Comparison of ENCODE assay signal across 1 cellular context in genomic region chr5:111859533-111860270, GRCh38.
TF ChIP-seq lines count a peak whose summit lies in the region.

No MANE protein-coding gene starts in this region.

TF ChIP-seq in HEK293, 187 proteins besides CTCF, POLR2A, EP300 and RAD21 (continued from another document and continues in another):
- TF ChIP-seq ZBTB11 (tag by site-specific recombination; conservative IDR thresholded peaks at IDR 0.05; ENCODE audit: low read depth) = no peak
- no peak for TF ChIP-seq ZNF555 (tag by site-specific recombination; conservative IDR thresholded peaks at IDR 0.05)
- no peak for TF ChIP-seq REPIN1 (tag by site-specific recombination; IDR thresholded peaks at IDR 0.05; ENCODE audit: low read depth)
- no peak for TF ChIP-seq ZNF350 (tag by site-specific recombination; IDR thresholded peaks at IDR 0.05)
- TF ChIP-seq ZNF311 (tag by site-specific recombination; IDR thresholded peaks at IDR 0.05; ENCODE audit: borderline replicate concordance) = no peak
- TF ChIP-seq, protein P1, sequence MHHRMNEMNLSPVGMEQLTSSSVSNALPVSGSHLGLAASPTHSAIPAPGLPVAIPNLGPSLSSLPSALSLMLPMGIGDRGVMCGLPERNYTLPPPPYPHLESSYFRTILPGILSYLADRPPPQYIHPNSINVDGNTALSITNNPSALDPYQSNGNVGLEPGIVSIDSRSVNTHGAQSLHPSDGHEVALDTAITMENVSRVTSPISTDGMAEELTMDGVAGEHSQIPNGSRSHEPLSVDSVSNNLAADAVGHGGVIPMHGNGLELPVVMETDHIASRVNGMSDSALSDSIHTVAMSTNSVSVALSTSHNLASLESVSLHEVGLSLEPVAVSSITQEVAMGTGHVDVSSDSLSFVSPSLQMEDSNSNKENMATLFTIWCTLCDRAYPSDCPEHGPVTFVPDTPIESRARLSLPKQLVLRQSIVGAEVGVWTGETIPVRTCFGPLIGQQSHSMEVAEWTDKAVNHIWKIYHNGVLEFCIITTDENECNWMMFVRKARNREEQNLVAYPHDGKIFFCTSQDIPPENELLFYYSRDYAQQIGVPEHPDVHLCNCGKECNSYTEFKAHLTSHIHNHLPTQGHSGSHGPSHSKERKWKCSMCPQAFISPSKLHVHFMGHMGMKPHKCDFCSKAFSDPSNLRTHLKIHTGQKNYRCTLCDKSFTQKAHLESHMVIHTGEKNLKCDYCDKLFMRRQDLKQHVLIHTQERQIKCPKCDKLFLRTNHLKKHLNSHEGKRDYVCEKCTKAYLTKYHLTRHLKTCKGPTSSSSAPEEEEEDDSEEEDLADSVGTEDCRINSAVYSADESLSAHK (tag by site-specific recombination; IDR thresholded peaks at IDR 0.05) = peak; percentile 65; the same call in 1 of the 2 replicates
- TF ChIP-seq ZNF138 (tag by site-specific recombination; IDR thresholded peaks at IDR 0.05; ENCODE audit: borderline replicate concordance) = no peak
- TF ChIP-seq ZBTB17 (tag by site-specific recombination; IDR thresholded peaks at IDR 0.05) = no peak
- TF ChIP-seq, protein P2, sequence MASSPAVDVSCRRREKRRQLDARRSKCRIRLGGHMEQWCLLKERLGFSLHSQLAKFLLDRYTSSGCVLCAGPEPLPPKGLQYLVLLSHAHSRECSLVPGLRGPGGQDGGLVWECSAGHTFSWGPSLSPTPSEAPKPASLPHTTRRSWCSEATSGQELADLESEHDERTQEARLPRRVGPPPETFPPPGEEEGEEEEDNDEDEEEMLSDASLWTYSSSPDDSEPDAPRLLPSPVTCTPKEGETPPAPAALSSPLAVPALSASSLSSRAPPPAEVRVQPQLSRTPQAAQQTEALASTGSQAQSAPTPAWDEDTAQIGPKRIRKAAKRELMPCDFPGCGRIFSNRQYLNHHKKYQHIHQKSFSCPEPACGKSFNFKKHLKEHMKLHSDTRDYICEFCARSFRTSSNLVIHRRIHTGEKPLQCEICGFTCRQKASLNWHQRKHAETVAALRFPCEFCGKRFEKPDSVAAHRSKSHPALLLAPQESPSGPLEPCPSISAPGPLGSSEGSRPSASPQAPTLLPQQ (tag by site-specific recombination; IDR thresholded peaks at IDR 0.05) = peak; percentile 51; the same call in 1 of the 2 replicates
- TF ChIP-seq REST (tag by site-specific recombination; IDR thresholded peaks at IDR 0.05) = no peak
- TF ChIP-seq ZNF513 (tag by site-specific recombination; IDR thresholded peaks at IDR 0.05) = no peak
- no peak for TF ChIP-seq ZNF639 (tag by site-specific recombination; IDR thresholded peaks at IDR 0.05)
- no peak for TF ChIP-seq HOXA7 (CRISPR knock-in tag; IDR thresholded peaks at IDR 0.05; ENCODE audit: borderline replicate concordance)
- TF ChIP-seq ZFP37 (tag by site-specific recombination; IDR thresholded peaks at IDR 0.05) = no peak
- TF ChIP-seq ZEB2 (tag by site-specific recombination; IDR thresholded peaks at IDR 0.05) = no peak
- no peak for TF ChIP-seq ZNF514 (tag by site-specific recombination; IDR thresholded peaks at IDR 0.05)
- TF ChIP-seq ZNF530 (tag by site-specific recombination; IDR thresholded peaks at IDR 0.05; ENCODE audit: low read depth) = no peak
- no peak for TF ChIP-seq ZNF175 (tag by site-specific recombination; IDR thresholded peaks at IDR 0.05)
- no peak for TF ChIP-seq BCL11A (tag by site-specific recombination; IDR thresholded peaks at IDR 0.05; ENCODE audit: low read depth)
- TF ChIP-seq, protein P3, sequence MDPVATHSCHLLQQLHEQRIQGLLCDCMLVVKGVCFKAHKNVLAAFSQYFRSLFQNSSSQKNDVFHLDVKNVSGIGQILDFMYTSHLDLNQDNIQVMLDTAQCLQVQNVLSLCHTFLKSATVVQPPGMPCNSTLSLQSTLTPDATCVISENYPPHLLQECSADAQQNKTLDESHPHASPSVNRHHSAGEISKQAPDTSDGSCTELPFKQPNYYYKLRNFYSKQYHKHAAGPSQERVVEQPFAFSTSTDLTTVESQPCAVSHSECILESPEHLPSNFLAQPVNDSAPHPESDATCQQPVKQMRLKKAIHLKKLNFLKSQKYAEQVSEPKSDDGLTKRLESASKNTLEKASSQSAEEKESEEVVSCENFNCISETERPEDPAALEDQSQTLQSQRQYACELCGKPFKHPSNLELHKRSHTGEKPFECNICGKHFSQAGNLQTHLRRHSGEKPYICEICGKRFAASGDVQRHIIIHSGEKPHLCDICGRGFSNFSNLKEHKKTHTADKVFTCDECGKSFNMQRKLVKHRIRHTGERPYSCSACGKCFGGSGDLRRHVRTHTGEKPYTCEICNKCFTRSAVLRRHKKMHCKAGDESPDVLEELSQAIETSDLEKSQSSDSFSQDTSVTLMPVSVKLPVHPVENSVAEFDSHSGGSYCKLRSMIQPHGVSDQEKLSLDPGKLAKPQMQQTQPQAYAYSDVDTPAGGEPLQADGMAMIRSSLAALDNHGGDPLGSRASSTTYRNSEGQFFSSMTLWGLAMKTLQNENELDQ (tag by site-specific recombination; IDR thresholded peaks at IDR 0.05; ENCODE audit: low read depth) = no peak
- TF ChIP-seq, protein P4, sequence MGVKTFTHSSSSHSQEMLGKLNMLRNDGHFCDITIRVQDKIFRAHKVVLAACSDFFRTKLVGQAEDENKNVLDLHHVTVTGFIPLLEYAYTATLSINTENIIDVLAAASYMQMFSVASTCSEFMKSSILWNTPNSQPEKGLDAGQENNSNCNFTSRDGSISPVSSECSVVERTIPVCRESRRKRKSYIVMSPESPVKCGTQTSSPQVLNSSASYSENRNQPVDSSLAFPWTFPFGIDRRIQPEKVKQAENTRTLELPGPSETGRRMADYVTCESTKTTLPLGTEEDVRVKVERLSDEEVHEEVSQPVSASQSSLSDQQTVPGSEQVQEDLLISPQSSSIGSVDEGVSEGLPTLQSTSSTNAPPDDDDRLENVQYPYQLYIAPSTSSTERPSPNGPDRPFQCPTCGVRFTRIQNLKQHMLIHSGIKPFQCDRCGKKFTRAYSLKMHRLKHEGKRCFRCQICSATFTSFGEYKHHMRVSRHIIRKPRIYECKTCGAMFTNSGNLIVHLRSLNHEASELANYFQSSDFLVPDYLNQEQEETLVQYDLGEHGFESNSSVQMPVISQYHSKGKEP (tag by site-specific recombination; IDR thresholded peaks at IDR 0.05) = no peak
- no peak for TF ChIP-seq ZSCAN23 (tag by site-specific recombination; IDR thresholded peaks at IDR 0.05)
- TF ChIP-seq, protein P5, sequence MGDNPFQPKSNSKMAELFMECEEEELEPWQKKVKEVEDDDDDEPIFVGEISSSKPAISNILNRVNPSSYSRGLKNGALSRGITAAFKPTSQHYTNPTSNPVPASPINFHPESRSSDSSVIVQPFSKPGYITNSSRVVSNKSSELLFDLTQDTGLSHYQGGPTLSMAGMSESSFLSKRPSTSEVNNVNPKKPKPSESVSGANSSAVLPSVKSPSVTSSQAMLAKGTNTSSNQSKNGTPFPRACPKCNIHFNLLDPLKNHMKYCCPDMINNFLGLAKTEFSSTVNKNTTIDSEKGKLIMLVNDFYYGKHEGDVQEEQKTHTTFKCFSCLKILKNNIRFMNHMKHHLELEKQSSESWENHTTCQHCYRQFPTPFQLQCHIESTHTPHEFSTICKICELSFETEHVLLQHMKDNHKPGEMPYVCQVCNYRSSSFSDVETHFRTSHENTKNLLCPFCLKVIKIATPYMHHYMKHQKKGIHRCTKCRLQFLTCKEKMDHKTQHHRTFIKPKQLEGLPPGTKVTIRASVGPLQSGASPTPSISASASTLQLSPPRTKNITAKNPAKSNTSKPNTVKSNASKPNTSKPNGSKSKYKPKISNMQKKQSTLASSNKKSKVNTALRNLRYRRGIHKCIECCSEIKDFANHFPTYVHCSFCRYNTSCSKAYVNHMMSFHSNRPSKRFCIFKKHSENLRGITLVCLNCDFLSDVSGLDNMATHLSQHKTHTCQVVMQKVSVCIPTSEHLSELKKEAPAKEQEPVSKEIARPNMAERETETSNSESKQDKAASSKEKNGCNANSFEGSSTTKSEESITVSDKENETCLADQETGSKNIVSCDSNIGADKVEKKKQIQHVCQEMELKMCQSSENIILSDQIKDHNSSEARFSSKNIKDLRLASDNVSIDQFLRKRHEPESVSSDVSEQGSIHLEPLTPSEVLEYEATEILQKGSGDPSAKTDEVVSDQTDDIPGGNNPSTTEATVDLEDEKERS (tag by site-specific recombination; IDR thresholded peaks at IDR 0.05) = no peak
- no peak for TF ChIP-seq ZNF670 (tag by site-specific recombination; IDR thresholded peaks at IDR 0.05; ENCODE audit: low read depth)
- TF ChIP-seq KLF16 (tag by site-specific recombination; IDR thresholded peaks at IDR 0.05) = no peak
- no peak for TF ChIP-seq PRDM1 (tag by site-specific recombination; IDR thresholded peaks at IDR 0.05)
- peak; percentile 60; the same call in 1 of the 2 replicates for TF ChIP-seq SCRT1 (tag by site-specific recombination; IDR thresholded peaks at IDR 0.05; ENCODE audit: borderline replicate concordance)
- TF ChIP-seq KLF10 (tag by site-specific recombination; IDR thresholded peaks at IDR 0.05) = no peak
- TF ChIP-seq ZNF174 (tag by site-specific recombination; IDR thresholded peaks at IDR 0.05) = no peak
- peak; percentile 33; the same call in 1 of the 2 replicates for TF ChIP-seq ZNF629 (tag by site-specific recombination; IDR thresholded peaks at IDR 0.05)
- TF ChIP-seq TCF7L2 (IDR thresholded peaks at IDR 0.05; ENCODE audit: borderline replicate concordance, low read depth, low read length) = no peak
- TF ChIP-seq GFI1B (tag by site-specific recombination; IDR thresholded peaks at IDR 0.05) = no peak
- TF ChIP-seq SCRT2 (tag by site-specific recombination; IDR thresholded peaks at IDR 0.05) = peak; percentile 95
- no peak for TF ChIP-seq ZNF416 (tag by site-specific recombination; IDR thresholded peaks at IDR 0.05)
- no peak for TF ChIP-seq YY1 (tag by site-specific recombination; IDR thresholded peaks at IDR 0.05)
- no peak for TF ChIP-seq RBAK (tag by site-specific recombination; IDR thresholded peaks at IDR 0.05)
- TF ChIP-seq ZNF623 (tag by site-specific recombination; IDR thresholded peaks at IDR 0.05) = no peak
- TF ChIP-seq SALL2 (tag by site-specific recombination; IDR thresholded peaks at IDR 0.05; ENCODE audit: borderline replicate concordance) = no peak
- no peak for TF ChIP-seq MYNN (tag by site-specific recombination; IDR thresholded peaks at IDR 0.05; ENCODE audit: borderline replicate concordance)
